Comparison of ENCODE assay signal across 13 cellular contexts in genomic region chr6:108608453-108609275, GRCh38. TPM values are rescaled to one million over a fixed set of nuclear protein-coding genes. Genes with fewer than 3 reads are reported as not detected.
A peak's percentile ranks its signal among the peaks of the same experiment; 100 is the strongest.
DNase-seq lines count a peak whose midpoint lies in the region; ATAC-seq, FAIRE-seq and TF ChIP-seq lines count a peak whose summit lies in the region.
"Had no signal": no experiment of that assay in that cellular context is flagged by ENCODE, and none has a peak within 500 bp of the region (broad histone marks: within the 10 kb centered on the region; RNA-seq: fewer than 3 reads in every experiment).

No MANE protein-coding gene starts in this region.

- H3K4me3 Mint-ChIP-seq in stimulated activated naive B cell treated with anti-CD40 and anti-IgM and Interleukin-4, amounts not matched to agents 10 μg/mL and 1 μg/mL and 100 μg/mL, for 72 hours, result no peak overlapping the region
- no peak overlapping the region for H3K4me3 Mint-ChIP-seq in CD4-positive, alpha-beta memory T cell
- H3K4me3 Mint-ChIP-seq in T-helper 17 cell, result no peak overlapping the region

- no peaks in the 10 kb centered on the region for H3K9me3 ChIP-seq in K562 (replicated peaks; ENCODE audit: control insufficient read depth, insufficient read depth, low read depth, low read length)
- H3K9me3 ChIP-seq in CD4-positive, alpha-beta memory T cell (ENCODE audit: control insufficient read depth in 1 of 2, low read length in 2 of 2), result no peaks in the 10 kb centered on the region
- H3K9me3 ChIP-seq in T-helper 17 cell (ENCODE audit: control insufficient read depth, low read length, poor library complexity, severe bottlenecking), result no peaks in the 10 kb centered on the region

- no peaks in the 10 kb centered on the region for H3K9me1 ChIP-seq in K562 (ENCODE audit: control insufficient read depth, insufficient read depth, low read length)

- BruUV-seq in K562 (replicated peaks; lab: Mats Ljungman, UMichigan), result no TSS peak

- no peaks in the 10 kb centered on the region for H3K79me2 ChIP-seq in K562 (ENCODE audit: control insufficient read depth, insufficient read depth, low read length)

- no peak overlapping the region for H3K4me3 ChIP-seq in K562
- H3K4me3 ChIP-seq in CD4-positive, alpha-beta memory T cell (ENCODE audit: low read length in 2 of 2), result no peak overlapping the region

- WGBS in K562 (ENCODE audit: insufficient coverage, low coverage, missing lambda C conversion rate), result 62% methylated on average over 7 of the region's 7 CpGs

- no peaks in the 10 kb centered on the region for H3K27me3 Mint-ChIP-seq in stimulated activated naive B cell treated with anti-CD40 and anti-IgM and Interleukin-4, amounts not matched to agents 10 μg/mL and 1 μg/mL and 100 μg/mL, for 72 hours
- H3K27me3 Mint-ChIP-seq in CD4-positive, alpha-beta memory T cell, result no peaks in the 10 kb centered on the region
- H3K27me3 Mint-ChIP-seq in T-helper 17 cell, result no peaks in the 10 kb centered on the region

- TF ChIP-seq POLR2A in K562 (conservative IDR thresholded peaks at IDR 0.05), result no peak

- no peak for TF ChIP-seq EP300 in K562 (IDR thresholded peaks at IDR 0.05; ENCODE audit: low read length)

- peaks cover 3 to 5% of the 10 kb centered on the region in 2 donors for H3K9me3 Mint-ChIP-seq in stimulated activated naive B cell treated with anti-CD40 and anti-IgM and Interleukin-4, amounts not matched to agents 10 μg/mL and 1 μg/mL and 100 μg/mL, for 72 hours
- H3K9me3 Mint-ChIP-seq in CD4-positive, alpha-beta memory T cell, result peaks cover 0 to 13% (median 6%) of the 10 kb centered on the region in 8 donors

- no peaks in the 10 kb centered on the region for H4K20me1 ChIP-seq in K562 (replicated peaks; ENCODE audit: control insufficient read depth, insufficient read depth, low read length)

- H3K36me3 ChIP-seq in K562 (ENCODE audit: control insufficient read depth, insufficient read depth, low read length), result no peaks in the 10 kb centered on the region
- no peaks in the 10 kb centered on the region for H3K36me3 ChIP-seq in CD4-positive, alpha-beta memory T cell (ENCODE audit: insufficient read depth, low read length)

- H3K27ac ChIP-seq in K562 (ENCODE audit: extremely low read depth, low read depth, low read length), result no peak overlapping the region
- no peak overlapping the region for H3K27ac ChIP-seq in CD4-positive, alpha-beta memory T cell (ENCODE audit: low read depth, low read length)

- POLR2A ChIA-PET in K562 (lab: Yijun Ruan, JAX), result interaction anchor here (0.5 to 1.2 kb wide), 7 partner anchors 11 to 467 kb away, joined by 3 to 4 read pairs (median 3); no protein-coding TSS in a partner anchor
- POLR2A ChIA-PET in CD4-positive, alpha-beta memory T cell (lab: Charles Lee; ENCODE audit: partially characterized antibody), result no interaction called here

- no peak overlapping the region for H3K4me2 ChIP-seq in K562 (ENCODE audit: insufficient read depth, low read length)

- no peaks in the 10 kb centered on the region for H3K27me3 ChIP-seq in K562 (ENCODE audit: control insufficient read depth in 2 of 2, insufficient read depth in 2 of 2, low read length in 2 of 2)
- H3K27me3 ChIP-seq in CD4-positive, alpha-beta memory T cell (ENCODE audit: insufficient read depth, low read length), result no peaks in the 10 kb centered on the region

- peaks cover 5 to 6% of the 10 kb centered on the region in 2 donors for H3K36me3 Mint-ChIP-seq in stimulated activated naive B cell treated with anti-CD40 and anti-IgM and Interleukin-4, amounts not matched to agents 10 μg/mL and 1 μg/mL and 100 μg/mL, for 72 hours
- H3K36me3 Mint-ChIP-seq in CD4-positive, alpha-beta memory T cell, result peaks cover 8 to 10% of the 10 kb centered on the region in 2 donors
- H3K36me3 Mint-ChIP-seq in T-helper 17 cell (ENCODE audit: low read depth), result no peaks in the 10 kb centered on the region

- no peak for TF ChIP-seq CTCF in K562 (IDR thresholded peaks at IDR 0.05 in 2 of 3, conservative IDR thresholded peaks at IDR 0.05 in 1 of 3; ENCODE audit: insufficient read depth in 2 of 3, low read depth in 1 of 3, low read length in 3 of 3)

- H3K9ac ChIP-seq in K562 (ENCODE audit: insufficient read depth in 1 of 2, low read depth in 2 of 2, low read length in 2 of 2), result no peak overlapping the region

- peak; percentile 80 for DNase-seq in M059J (ENCODE audit: low read depth)
- DNase-seq in K562 (ENCODE audit: extremely low read depth in 1 of 4, low spot score in 3 of 4), result no peak
- peak; percentile 47 for DNase-seq in iris pigment epithelial cell (ENCODE audit: low read depth)
- DNase-seq in stimulated activated naive B cell treated with anti-CD40 and anti-IgM and Interleukin-4, amounts not matched to agents 10 μg/mL and 1 μg/mL and 100 μg/mL, for 72 hours, result no peak
- no peak for DNase-seq in CD4-positive, alpha-beta memory T cell
- DNase-seq in T-helper 17 cell, result no peak
- DNase-seq in D341Med (ENCODE audit: low spot score), result no peak
- DNase-seq in AG20443 (ENCODE audit: low spot score), result no peak
- DNase-seq: activated naive CD4-positive, alpha-beta T cell treated with Interleukin-2 at 50 U/mL for 16 hours; NCI-H1417; small intestine had no signal

- H3K4me1 Mint-ChIP-seq in stimulated activated naive B cell treated with anti-CD40 and anti-IgM and Interleukin-4, amounts not matched to agents 10 μg/mL and 1 μg/mL and 100 μg/mL, for 72 hours, result peaks cover 10 to 13% of the 10 kb centered on the region in 2 donors
- H3K4me1 Mint-ChIP-seq in CD4-positive, alpha-beta memory T cell, result peaks cover 35 to 66% (median 47%) of the 10 kb centered on the region in 4 donors
- peaks cover 26% of the 10 kb centered on the region for H3K4me1 Mint-ChIP-seq in T-helper 17 cell

- FAIRE-seq in K562 (lab: Jason Lieb, UNC), result no peak
- FAIRE-seq: endometrium, small intestine had no signal

- no peak for TF ChIP-seq RAD21 in K562 (CRISPR knock-in tag; conservative IDR thresholded peaks at IDR 0.05 in 1 of 2, IDR thresholded peaks at IDR 0.05 in 1 of 2)

- H3K27ac Mint-ChIP-seq in stimulated activated naive B cell treated with anti-CD40 and anti-IgM and Interleukin-4, amounts not matched to agents 10 μg/mL and 1 μg/mL and 100 μg/mL, for 72 hours, result peak overlapping the region; percentile 37
- H3K27ac Mint-ChIP-seq in CD4-positive, alpha-beta memory T cell, result no peak overlapping the region
- no peak overlapping the region for H3K27ac Mint-ChIP-seq in T-helper 17 cell

- CTCF ChIA-PET in K562 (lab: Yijun Ruan, JAX; ENCODE audit: low intra/inter-chr PET ratio), result no interaction called here
- CTCF ChIA-PET in CD4-positive, alpha-beta memory T cell (lab: Charles Lee; ENCODE audit: partially characterized antibody), result interaction anchor here (0.6 kb wide), 1 partner anchor 385 kb away, joined by 3 read pairs; no protein-coding TSS in a partner anchor

- in situ Hi-C loops in K562 (cut with MboI), result no loop called here

- no peak overlapping the region for H2AFZ ChIP-seq in K562 (ENCODE audit: low read depth, low read length)

- ATAC-seq in K562 (no peak), T-helper 17 cell (no peak)
- no peak for ATAC-seq in stimulated activated naive B cell treated with anti-CD40 and anti-IgM and Interleukin-4, amounts not matched to agents 10 μg/mL and 1 μg/mL and 100 μg/mL, for 72 hours (replicated peaks)
- ATAC-seq: activated CD4-positive, CD25-positive, alpha-beta regulatory T cell treated with anti-CD3 and anti-CD28 coated beads, Interleukin-2, amount 50 U/mL, for 24 hours had no signal

- peaks cover 0 to 18% of the 10 kb centered on the region in 2 experiments; a peak in 2 of 5 replicates for H3K4me1 ChIP-seq in K562 (replicated peaks in 1 of 2; ENCODE audit: control insufficient read depth in 2 of 2, insufficient read depth in 2 of 2, low read length in 2 of 2)
- H3K4me1 ChIP-seq in CD4-positive, alpha-beta memory T cell (ENCODE audit: insufficient read depth, low read length), result peaks cover 22% of the 10 kb centered on the region

- intact Hi-C loops in K562 (cut with micrococcal nuclease), result no loop called here
- intact Hi-C loops in CD4-positive, alpha-beta memory T cell (cut with micrococcal nuclease), result no loop called here

TF ChIP-seq in K562, 482 proteins besides CTCF, POLR2A, EP300 and RAD21 (continues in another document):
- 0 out of 2 replicates have a peak, but pooled peaks have one; percentile 38 for TF ChIP-seq HMBOX1 (IDR thresholded peaks at IDR 0.05)
- TF ChIP-seq ELF4 (CRISPR knock-in tag; IDR thresholded peaks at IDR 0.05), result no peak
- TF ChIP-seq NCOA4 (IDR thresholded peaks at IDR 0.05; ENCODE audit: partially characterized antibody), result no peak

RNA-seq across cellular contexts. Expression of gene FOXO3, which starts 47.9 kb away (rescaled TPM):
- total RNA-seq in M059J (2014; rRNA removed; shearing (Covaris generic)), result 22.9 and 34.1 TPM in 2 replicates
- total RNA-seq in K562 (2011; cell fraction: chromatin; rRNA removed; ENCODE audit: low replicate concordance), result 9.3 and 13.8 TPM in 2 replicates
- total RNA-seq in K562 (2011; cell fraction: nucleolus; rRNA removed), result 7.5 and 7.6 TPM in 2 replicates
- 7.3 and 7.9 TPM in 2 replicates for total RNA-seq in K562 (2011; cell fraction: nucleoplasm; rRNA removed)
- total RNA-seq in K562 (2014; rRNA removed) (6.0 and 7.3 TPM in 2 replicates), K562 (2014; rRNA removed; fragmentation: Illumina TruSeq; extraction: Trizol) (6.8 and 8.9 TPM in 2 replicates), K562 (2015; rRNA removed; fragmentation: Illumina TruSeq; extraction: Trizol) (5.2 and 5.3 TPM in 2 replicates), K562 (2021) (10.6 and 14.6 TPM in 2 replicates), T-helper 17 cell (10 to 100 TPM; 22.6 to 34.1 TPM)
- polyA plus RNA-seq in K562 (2011; rRNA removed) (5.8 and 8.4 TPM in 2 replicates), K562 (2014; fragmentation: Illumina TruSeq; extraction: Trizol) (9.4 and 11.0 TPM in 2 replicates), K562 (2014; fragmentation: Nextera tagmentation; extraction: Ambion mirVana) (1 to 10 TPM; 3.0 to 4.7 TPM), K562 (2014; rRNA removed) (5.2 and 6.4 TPM in 2 replicates)
- 8.5 and 8.7 TPM in 2 replicates for polyA plus RNA-seq in K562 (2011; cell fraction: cytosol; rRNA removed)
- polyA plus RNA-seq in K562 (2011; cell fraction: nucleus; rRNA removed), result 5.1 and 6.3 TPM in 2 replicates
- 7.3 and 9.4 TPM in 2 replicates for polyA plus RNA-seq in K562 (2012)
- 23.3 and 23.7 TPM in 2 replicates for polyA minus RNA-seq in K562 (2011; rRNA and poly(A)+ RNA removed)
- 12.4 and 15.8 TPM in 2 replicates for polyA minus RNA-seq in K562 (2011; cell fraction: cytosol; rRNA and poly(A)+ RNA removed)
- 8.8 and 12.3 TPM in 2 replicates for polyA minus RNA-seq in K562 (2011; cell fraction: nucleus; rRNA and poly(A)+ RNA removed)
- total RNA-seq in CD4-positive, alpha-beta memory T cell, result 10 to 100 TPM; 26.4 to 27.0 TPM
- 10 to 100 TPM; 18.3 to 23.7 TPM for polyA plus RNA-seq in CD4-positive, alpha-beta memory T cell

Comparison
In these comparisons a context has a peak if more than half of its experiments do, and no peak if none do; other contexts are left out.
1. DNase-seq: peak in M059J (single experiment) and iris pigment epithelial cell (single experiment); none in K562 (0 of 4), stimulated activated naive B cell treated with anti-CD40 and anti-IgM and Interleukin-4, amounts not matched to agents 10 μg/mL and 1 μg/mL and 100 μg/mL, for 72 hours (single experiment), CD4-positive, alpha-beta memory T cell (0 of 5), T-helper 17 cell (0 of 3), D341Med (single experiment) and AG20443 (single experiment).